In the genomic region with DNA sequence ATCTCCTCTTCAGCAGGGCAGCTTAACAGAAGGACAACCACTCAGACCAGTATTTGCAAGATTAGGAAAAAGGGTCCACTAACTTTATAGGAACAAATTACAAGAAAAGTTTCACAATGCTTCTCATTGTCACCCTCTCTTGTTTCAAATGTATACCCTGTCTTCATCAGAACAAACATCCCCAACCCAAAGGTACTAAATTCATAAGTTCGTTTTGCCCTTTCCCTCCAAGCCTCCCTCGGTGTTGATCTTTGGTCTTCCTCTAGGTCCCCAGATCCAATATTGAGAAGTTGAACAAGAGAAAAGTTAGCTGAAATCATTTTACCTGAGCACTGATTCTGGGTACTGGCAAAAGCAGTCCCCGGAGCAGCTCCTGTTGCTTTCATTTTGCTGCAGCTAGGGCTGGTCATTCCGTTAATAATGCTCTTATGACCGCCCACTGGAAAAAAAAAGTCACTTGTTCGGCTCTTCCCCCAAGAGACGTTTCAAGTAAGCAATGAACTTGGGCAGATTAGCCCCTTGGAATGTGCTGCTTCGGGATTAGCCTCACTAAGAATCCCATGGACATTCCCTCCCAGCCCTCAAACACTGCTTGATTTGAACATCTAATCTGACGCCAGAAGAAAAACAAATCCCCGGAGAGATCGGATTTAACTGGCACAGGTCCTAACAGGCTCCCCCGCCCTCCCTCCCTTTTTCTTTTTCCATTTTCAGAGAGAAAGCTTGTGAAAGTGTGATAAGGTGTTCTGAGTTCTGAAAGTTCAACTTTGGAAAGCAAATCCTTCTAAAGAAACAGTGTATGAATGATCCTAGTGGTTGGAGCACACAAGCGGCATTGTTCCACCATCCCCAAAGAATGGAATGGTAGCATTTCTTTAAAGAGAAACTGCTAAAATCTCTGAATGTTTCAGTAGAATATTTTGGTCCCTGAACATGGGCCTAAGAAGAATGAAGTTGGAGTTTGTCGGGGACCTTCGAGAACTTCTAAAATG, we compare ENCODE assay signal across 11 cellular contexts.
DNase-seq lines count a peak whose midpoint lies in the region; ATAC-seq and TF ChIP-seq lines count a peak whose summit lies in the region.
"Had no signal": no experiment of that assay in that cellular context is flagged by ENCODE, and none has a peak within 500 bp of the region (broad histone marks: within the 10 kb centered on the region; RNA-seq: fewer than 3 reads in every experiment).

No MANE protein-coding gene starts in this region.

- H3K27ac ChIP-seq in right lobe of liver (peak overlapping the region in 1 of 3 donors; percentile 1), subcutaneous abdominal adipose tissue (ENCODE audit: low read depth, low read length) (no peak overlapping the region)

- H3K9me3 ChIP-seq in MG63 (no peaks in the 10 kb centered on the region), right lobe of liver (no peaks in the 10 kb centered on the region), subcutaneous abdominal adipose tissue (ENCODE audit: control insufficient read depth in 5 of 5, low read length in 5 of 5) (peaks cover 0 to 3% (median 0%) of the 10 kb centered on the region in 5 donors)

- H3K4me1 ChIP-seq in right lobe of liver: no peaks in the 10 kb centered on the region
- no peaks in the 10 kb centered on the region for H3K4me1 ChIP-seq in subcutaneous abdominal adipose tissue (ENCODE audit: control insufficient read depth in 5 of 5, insufficient read depth in 5 of 5, low read length in 5 of 5)

- H3K27me3 ChIP-seq in MG63 (no peaks in the 10 kb centered on the region), right lobe of liver (no peaks in the 10 kb centered on the region), subcutaneous abdominal adipose tissue (ENCODE audit: control insufficient read depth in 5 of 5, insufficient read depth in 4 of 5, low read length in 5 of 5) (no peaks in the 10 kb centered on the region)

- TF ChIP-seq POLR2A in right lobe of liver (IDR thresholded peaks at IDR 0.05): no peak

- 43% methylated on average over 15 of the region's 15 CpGs for WGBS in right lobe of liver (ENCODE audit: insufficient coverage, low coverage, low lambda C conversion rate, missing lambda C conversion rate)

- no peak overlapping the region for H3K9ac ChIP-seq in subcutaneous abdominal adipose tissue (ENCODE audit: low read length in 5 of 5)

- intact Hi-C loops in right lobe of liver (cut with DNase I): no loop called here

- peak; percentile 57 to 91 (median 74) for ATAC-seq in right lobe of liver
- no peak for ATAC-seq in GM19455 (IDR thresholded peaks at IDR 0.05; ENCODE audit: unreplicated experiment)
- no peak for ATAC-seq in GM21367 (IDR thresholded peaks at IDR 0.05; ENCODE audit: unreplicated experiment)

- peak; percentile 1 for DNase-seq in MG63
- peak; percentile 52 for DNase-seq in ecto neural progenitor cell (ENCODE audit: low spot score)
- peak in 1 of 3 donors; percentile 16 for DNase-seq in right lobe of liver
- DNase-seq in activated CD8-positive, alpha-beta memory T cell treated with anti-CD3 and anti-CD28 coated beads for 24 hours: no peak
- no peak for DNase-seq in SHP77 treated with DMSO at 0.1 percent for 48 hours (lab: John Stamatoyannopoulos, UW)
- DNase-seq: activated gamma-delta T cell treated with Interleukin-2 at 50 U/mL for 16 hours, NCI-H2081 treated with DMSO at 0.1 percent for 48 hours, T1000 had no signal

- H3K4me3 ChIP-seq in MG63 (peak overlapping the region; percentile 32), right lobe of liver (peak overlapping the region; percentile 14 to 50 (median 42)), subcutaneous abdominal adipose tissue (ENCODE audit: low read depth in 1 of 5, low read length in 5 of 5) (peak overlapping the region; percentile 38 to 58 (median 52))

- no peak for TF ChIP-seq CTCF in right lobe of liver (IDR thresholded peaks at IDR 0.05)

- H3K36me3 ChIP-seq in MG63 (no peaks in the 10 kb centered on the region), right lobe of liver (no peaks in the 10 kb centered on the region), subcutaneous abdominal adipose tissue (ENCODE audit: control insufficient read depth in 5 of 5, insufficient read depth in 5 of 5, low read length in 5 of 5) (no peaks in the 10 kb centered on the region)

Comparison
In these comparisons a context has a peak if more than half of its experiments do, and no peak if none do; other contexts are left out.
1. DNase-seq: peak in MG63 (single experiment) and ecto neural progenitor cell (single experiment); none in activated CD8-positive, alpha-beta memory T cell treated with anti-CD3 and anti-CD28 coated beads for 24 hours (single experiment) and SHP77 treated with DMSO at 0.1 percent for 48 hours (single experiment).
2. ATAC-seq: peak in right lobe of liver (4 of 4); none in GM19455 (single experiment) and GM21367 (single experiment).
3. Peak in every context shown above with its lines, with median percentiles within 50 percentile points of each other: H3K4me3 ChIP-seq.